24 cellular contexts compared by ENCODE assay signal in genomic region chr6:104321301-104321700, GRCh38.
"Had no signal": no experiment of that assay in that cellular context is flagged by ENCODE, and none has a peak within 500 bp of the region (broad histone marks: within the 10 kb centered on the region; RNA-seq: fewer than 3 reads in every experiment).

No MANE protein-coding gene starts in this region.

- H3K4me1 ChIP-seq: colonic mucosa, gastrocnemius medialis, left lung had no signal

- H3K27me3 ChIP-seq: colonic mucosa, esophagus squamous epithelium, gastrocnemius medialis, left lung had no signal

- H3K4me1 Mint-ChIP-seq: naive B cell had no signal

- H3K36me3 ChIP-seq: colonic mucosa, esophagus squamous epithelium, gastrocnemius medialis, heart right ventricle, left lung, lower lobe of right lung had no signal

- H3K4me3 ChIP-seq: colonic mucosa, esophagus squamous epithelium, gastrocnemius medialis, heart right ventricle, left lung, lower lobe of right lung, mucosa of descending colon had no signal

- ATAC-seq: effector memory CD8-positive, alpha-beta T cell; esophagus mucosa; gastrocnemius medialis; heart right ventricle; left cardiac atrium; left lung; left ventricle myocardium superior; lower lobe of right lung; mucosa of descending colon had no signal

- H3K9me3 Mint-ChIP-seq: dendritic cell treated with granulocyte-macrophage colony-stimulating factor and Interleukin-4, amounts not matched to agents 40 ng/mL and 50 ng/mL, for 4 days; endodermal cell; mesothelial cell of epicardium had no signal

- H3K9me3 ChIP-seq: colonic mucosa, esophagus squamous epithelium, gastrocnemius medialis, heart right ventricle, left lung, lower lobe of right lung, mucosa of descending colon had no signal

- H3K27ac Mint-ChIP-seq: dendritic cell treated with granulocyte-macrophage colony-stimulating factor and Interleukin-4, amounts not matched to agents 40 ng/mL and 50 ng/mL, for 4 days; effector memory CD8-positive, alpha-beta T cell; endodermal cell; mesothelial cell of epicardium; naive B cell had no signal

- H3K36me3 Mint-ChIP-seq: mesothelial cell of epicardium, naive B cell had no signal

- H3K4me3 Mint-ChIP-seq: dendritic cell treated with granulocyte-macrophage colony-stimulating factor and Interleukin-4, amounts not matched to agents 40 ng/mL and 50 ng/mL, for 4 days; effector memory CD8-positive, alpha-beta T cell; endodermal cell; mesothelial cell of epicardium; naive B cell had no signal

- DNase-seq: colonic mucosa; cortex of kidney; effector CD8-positive, alpha-beta T cell; effector memory CD8-positive, alpha-beta T cell; endodermal cell; erythroblast; esophagus squamous epithelium; foreskin fibroblast; foreskin melanocyte; gastrocnemius medialis; glutamatergic neuron; head of caudate nucleus; heart right ventricle; hippocampal formation; left cardiac atrium; left lung; left ventricle myocardium superior; lower lobe of right lung; mesenchymal stem cell; mucosa of descending colon; naive B cell had no signal
